Comparison of ENCODE assay signal across 15 cellular contexts in genomic region chr3:47412842-47413520, GRCh38. TPM values are rescaled to one million over a fixed set of nuclear protein-coding genes. Genes with fewer than 3 reads are reported as not detected.
DNase-seq lines count a peak whose midpoint lies in the region; ATAC-seq and TF ChIP-seq lines count a peak whose summit lies in the region.
"Had no signal": no experiment of that assay in that cellular context is flagged by ENCODE, and none has a peak within 500 bp of the region (broad histone marks: within the 10 kb centered on the region; RNA-seq: fewer than 3 reads in every experiment).

No MANE protein-coding gene starts in this region.

- DNase-seq in activated naive CD4-positive, alpha-beta T cell treated with anti-CD3 and anti-CD28 coated beads, Interleukin-2, amount 50 U/mL, for 72 hours (ENCODE audit: low spot score in 2 of 2): no peak
- DNase-seq in activated naive CD4-positive, alpha-beta T cell treated with anti-CD3 and anti-CD28 coated beads for 36 hours: no peak
- DNase-seq in Panc1 (ENCODE audit: low read depth, low spot score): no peak
- DNase-seq in endodermal cell: no peak
- DNase-seq in substantia nigra (lab: John Stamatoyannopoulos, UW): no peak
- DNase-seq in ACHN: no peak
- no peak for DNase-seq in HuH-7.5 (ENCODE audit: low spot score)
- DNase-seq: activated CD4-positive, alpha-beta T cell treated with anti-CD3 and anti-CD28 coated beads for 1 hour; dermis blood vessel endothelial cell; EL; MV-4-11; stimulated activated CD8-positive, alpha-beta memory T cell treated with anti-CD3 and anti-CD28 coated beads, Interleukin-4, amount 100 ng/mL, for 48 hours; uterus had no signal

- no peaks in the 10 kb centered on the region for H3K9me3 Mint-ChIP-seq in activated naive CD4-positive, alpha-beta T cell treated with anti-CD3 and anti-CD28 coated beads, Interleukin-2, amount 50 U/mL, for 72 hours
- no peaks in the 10 kb centered on the region for H3K9me3 Mint-ChIP-seq in activated naive CD4-positive, alpha-beta T cell treated with anti-CD3 and anti-CD28 coated beads for 36 hours
- H3K9me3 Mint-ChIP-seq in endodermal cell: peaks cover 5% of the 10 kb centered on the region
- H3K9me3 Mint-ChIP-seq in stimulated activated memory B cell treated with anti-CD40 and anti-IgM and Interleukin-4, amounts not matched to agents 10 μg/mL and 1 μg/mL and 100 μg/mL, for 72 hours: no peaks in the 10 kb centered on the region

- H3K27me3 Mint-ChIP-seq in activated naive CD4-positive, alpha-beta T cell treated with anti-CD3 and anti-CD28 coated beads for 36 hours (ENCODE audit: low read depth): no peaks in the 10 kb centered on the region
- H3K27me3 Mint-ChIP-seq in endodermal cell (ENCODE audit: insufficient read depth): no peaks in the 10 kb centered on the region
- no peaks in the 10 kb centered on the region for H3K27me3 Mint-ChIP-seq in stimulated activated memory B cell treated with anti-CD40 and anti-IgM and Interleukin-4, amounts not matched to agents 10 μg/mL and 1 μg/mL and 100 μg/mL, for 72 hours

- no peaks in the 10 kb centered on the region for H3K36me3 Mint-ChIP-seq in activated naive CD4-positive, alpha-beta T cell treated with anti-CD3 and anti-CD28 coated beads, Interleukin-2, amount 50 U/mL, for 72 hours
- H3K36me3 Mint-ChIP-seq in activated naive CD4-positive, alpha-beta T cell treated with anti-CD3 and anti-CD28 coated beads for 36 hours (ENCODE audit: low read depth): peaks cover 4% of the 10 kb centered on the region
- H3K36me3 Mint-ChIP-seq in endodermal cell (ENCODE audit: low read depth): peaks cover 49% of the 10 kb centered on the region
- peaks cover 63% of the 10 kb centered on the region for H3K36me3 Mint-ChIP-seq in stimulated activated memory B cell treated with anti-CD40 and anti-IgM and Interleukin-4, amounts not matched to agents 10 μg/mL and 1 μg/mL and 100 μg/mL, for 72 hours

- H3K27ac Mint-ChIP-seq in activated naive CD4-positive, alpha-beta T cell treated with anti-CD3 and anti-CD28 coated beads, Interleukin-2, amount 50 U/mL, for 72 hours: peak overlapping the region; percentile 75 to 91
- no peak overlapping the region for H3K27ac Mint-ChIP-seq in activated naive CD4-positive, alpha-beta T cell treated with anti-CD3 and anti-CD28 coated beads for 36 hours
- peak overlapping the region; percentile 3 for H3K27ac Mint-ChIP-seq in endodermal cell
- H3K27ac Mint-ChIP-seq in stimulated activated memory B cell treated with anti-CD40 and anti-IgM and Interleukin-4, amounts not matched to agents 10 μg/mL and 1 μg/mL and 100 μg/mL, for 72 hours: no peak overlapping the region

- WGBS in endodermal cell (ENCODE audit: insufficient coverage in 1 of 2, insufficient read length in 1 of 2), 2 experiments: 84 to 95% methylated on average over 8 to 12 of the region's 12 CpGs

- no peak overlapping the region for H3K4me3 Mint-ChIP-seq in activated naive CD4-positive, alpha-beta T cell treated with anti-CD3 and anti-CD28 coated beads for 36 hours
- H3K4me3 Mint-ChIP-seq in endodermal cell: no peak overlapping the region
- H3K4me3 Mint-ChIP-seq in stimulated activated memory B cell treated with anti-CD40 and anti-IgM and Interleukin-4, amounts not matched to agents 10 μg/mL and 1 μg/mL and 100 μg/mL, for 72 hours: no peak overlapping the region

- H3K4me1 ChIP-seq in Panc1 (ENCODE audit: control insufficient read depth, insufficient read depth, low read length) (no peaks in the 10 kb centered on the region), endodermal cell (ENCODE audit: control insufficient read depth, insufficient read depth, low read length) (no peaks in the 10 kb centered on the region)
- H3K4me1 ChIP-seq: uterus had no signal

- no peak overlapping the region for H3K9ac ChIP-seq in endodermal cell (ENCODE audit: extremely low read depth, low read length, poor library complexity, severe bottlenecking)

- in situ Hi-C loops in Panc1 (cut with HindIII; ENCODE audit: low pct_unique_long_range_greater_than_20kb, low sequenced_read_pairs) (no loop called here), ACHN (cut with HindIII; ENCODE audit: low pct_ligation_motif_present, low pct_unique_long_range_greater_than_20kb, low sequenced_read_pairs) (no loop called here)

- no peak for ATAC-seq in activated naive CD4-positive, alpha-beta T cell treated with anti-CD3 and anti-CD28 coated beads, Interleukin-2, amount 50 U/mL, for 72 hours
- ATAC-seq in Panc1: no peak
- ATAC-seq in stimulated activated memory B cell treated with anti-CD40 and anti-IgM and Interleukin-4, amounts not matched to agents 10 μg/mL and 1 μg/mL and 100 μg/mL, for 72 hours: no peak

- H3K27me3 ChIP-seq in Panc1 (ENCODE audit: control insufficient read depth, insufficient read depth, low read length) (no peaks in the 10 kb centered on the region), endodermal cell (ENCODE audit: control insufficient read depth, insufficient read depth, low read length, poor library complexity, severe bottlenecking) (no peaks in the 10 kb centered on the region)
- H3K27me3 ChIP-seq: BLaER1 treated with 17β-estradiol and CSF1 and Interleukin-3, amounts not matched to agents 10 nM and 100 nM; uterus had no signal

- TSS peak; percentile 65 for BruUV-seq in Panc1 (replicated peaks; lab: Mats Ljungman, UMichigan)

- intact Hi-C loops in activated naive CD4-positive, alpha-beta T cell treated with anti-CD3 and anti-CD28 coated beads for 36 hours (cut with micrococcal nuclease): no loop called here
- intact Hi-C loops in Panc1 (cut with micrococcal nuclease; ENCODE audit: unreplicated experiment): no loop called here

- no peak overlapping the region for H3K4me3 ChIP-seq in Panc1 (ENCODE audit: low read depth in 2 of 2, low read length in 2 of 2)
- no peak overlapping the region for H3K4me3 ChIP-seq in endodermal cell (ENCODE audit: low read length)
- H3K4me3 ChIP-seq: BLaER1 treated with 17β-estradiol and CSF1 and Interleukin-3, amounts not matched to agents 10 nM and 100 nM; uterus had no signal

- H3K27ac ChIP-seq in Panc1 (ENCODE audit: low read length) (no peak overlapping the region), endodermal cell (ENCODE audit: low read depth, low read length) (peak overlapping the region; percentile 32), substantia nigra (ENCODE audit: low read depth, low read length, poor library complexity, severe bottlenecking) (peak overlapping the region; percentile 74)
- H3K27ac ChIP-seq: uterus had no signal

- H3K4me1 Mint-ChIP-seq in activated naive CD4-positive, alpha-beta T cell treated with anti-CD3 and anti-CD28 coated beads for 36 hours (ENCODE audit: low read depth): no peaks in the 10 kb centered on the region
- H3K4me1 Mint-ChIP-seq in endodermal cell: no peaks in the 10 kb centered on the region
- H3K4me1 Mint-ChIP-seq in stimulated activated memory B cell treated with anti-CD40 and anti-IgM and Interleukin-4, amounts not matched to agents 10 μg/mL and 1 μg/mL and 100 μg/mL, for 72 hours: peaks cover 25% of the 10 kb centered on the region

- POLR2A ChIA-PET in Panc1 (lab: Charles Lee): no interaction called here

- CTCF ChIA-PET in activated naive CD4-positive, alpha-beta T cell treated with anti-CD3 and anti-CD28 coated beads for 36 hours (lab: Charles Lee): interaction anchor here (1.2 to 1.4 kb wide), 2 partner anchors 14 to 21 kb away, joined by 3 read pairs; no protein-coding TSS in a partner anchor
- CTCF ChIA-PET in Panc1 (lab: Charles Lee): interaction anchor here (0.6 kb wide), 1 partner anchor 8 kb away, joined by 7 read pairs; no protein-coding TSS in a partner anchor

- TF ChIP-seq CTCF in Panc1 (IDR thresholded peaks at IDR 0.05): no peak
- TF ChIP-seq CTCF in endodermal cell (conservative IDR thresholded peaks at IDR 0.05): no peak

- H3K9me3 ChIP-seq in Panc1 (ENCODE audit: control insufficient read depth, insufficient read depth, low read depth, low read length) (no peaks in the 10 kb centered on the region), endodermal cell (ENCODE audit: control insufficient read depth, low read length) (no peaks in the 10 kb centered on the region)
- H3K9me3 ChIP-seq: BLaER1 treated with 17β-estradiol and CSF1 and Interleukin-3, amounts not matched to agents 10 nM and 100 nM; uterus had no signal

- H3K36me3 ChIP-seq in Panc1 (ENCODE audit: control insufficient read depth, insufficient read depth, low read length) (no peaks in the 10 kb centered on the region), endodermal cell (ENCODE audit: control insufficient read depth, insufficient read depth, low read length) (peaks cover 49% of the 10 kb centered on the region)
- H3K36me3 ChIP-seq: uterus had no signal

RNA-seq across cellular contexts. Expression of gene PTPN23, which starts 32.2 kb away (rescaled TPM):
- 10 to 100 TPM; 29.4 to 29.9 TPM for total RNA-seq in activated naive CD4-positive, alpha-beta T cell treated with anti-CD3 and anti-CD28 coated beads, Interleukin-2, amount 50 U/mL, for 72 hours
- 10 to 100 TPM; 18.7 to 21.6 TPM for total RNA-seq in activated naive CD4-positive, alpha-beta T cell treated with anti-CD3 and anti-CD28 coated beads for 36 hours
- total RNA-seq in Panc1 (2021; ENCODE audit: unreplicated experiment): 35.7 TPM
- polyA plus RNA-seq in Panc1 (2012; ENCODE audit: insufficient read length): 34.6 TPM
- total RNA-seq in endodermal cell: 10 to 100 TPM; 44.2 to 54.1 TPM
- 40.5 TPM for polyA plus RNA-seq in endodermal cell (2013, experiment 1 of 2)
- 32.4 TPM for polyA plus RNA-seq in endodermal cell (2013, experiment 2 of 2)

Comparison
In these comparisons a context has a peak if more than half of its experiments do, and no peak if none do; other contexts are left out.
1. H3K27ac Mint-ChIP-seq: peak in activated naive CD4-positive, alpha-beta T cell treated with anti-CD3 and anti-CD28 coated beads, Interleukin-2, amount 50 U/mL, for 72 hours (2 of 2) and endodermal cell (single experiment); none in activated naive CD4-positive, alpha-beta T cell treated with anti-CD3 and anti-CD28 coated beads for 36 hours (single experiment) and stimulated activated memory B cell treated with anti-CD40 and anti-IgM and Interleukin-4, amounts not matched to agents 10 μg/mL and 1 μg/mL and 100 μg/mL, for 72 hours (single experiment).